ENCODE assay signal across 27 cellular contexts in genomic region chr4:112700679-112701078, GRCh38.
"Had no signal": no experiment of that assay in that cellular context is flagged by ENCODE, and none has a peak within 500 bp of the region (broad histone marks: within the 10 kb centered on the region; RNA-seq: fewer than 3 reads in every experiment).

No MANE protein-coding gene starts in this region.

- H3K4me3 ChIP-seq: stomach, suprapubic skin, testis, thoracic aorta, thyroid gland, tibial artery, tibial nerve, transverse colon, upper lobe of left lung, upper lobe of right lung, uterus, vagina had no signal

- H3K9me3 ChIP-seq: stomach, suprapubic skin, testis, thoracic aorta, thyroid gland, tibial artery, tibial nerve, transverse colon, upper lobe of left lung, upper lobe of right lung, uterus, vagina had no signal

- ATAC-seq: stimulated activated effector memory CD8-positive, alpha-beta T cell treated with anti-CD3 and anti-CD28 coated beads, Interleukin-12 subunit alpha, Interleukin-12 subunit beta, amount 100 ng/mL, for 72 hours; stimulated activated memory B cell treated with anti-CD40 and anti-IgM and Interleukin-4, amounts not matched to agents 10 μg/mL and 1 μg/mL and 100 μg/mL, for 72 hours; stimulated activated naive B cell treated with anti-CD40 and anti-IgM and Interleukin-4, amounts not matched to agents 10 μg/mL and 1 μg/mL and 100 μg/mL, for 72 hours; stimulated activated naive CD8-positive, alpha-beta T cell treated with anti-CD3 and anti-CD28 coated beads, Interleukin-15, amount 100 ng/mL, for 72 hours; stimulated activated naive CD8-positive, alpha-beta T cell treated with anti-CD3 and anti-CD28 coated beads, Interleukin-15, Interleukin-2, amounts not matched to agents 100 U/mL and 50 U/mL, for 24 hours; upper lobe of right lung had no signal

- H3K4me1 ChIP-seq: testis, uterus had no signal

- DNase-seq: stimulated activated CD4-positive, alpha-beta T cell treated with anti-CD3 and anti-CD28 coated beads, Interleukin-2, amount 100 ng/mL, for 48 hours; stimulated activated CD4-positive, alpha-beta T cell treated with anti-CD3 and anti-CD28 coated beads, Interleukin-4, amount 100 ng/mL, for 1 hour; stimulated activated CD4-positive, alpha-beta T cell treated with anti-CD3 and anti-CD28 coated beads, Interleukin-4, amount 100 ng/mL, for 24 hours; stimulated activated CD4-positive, alpha-beta T cell treated with anti-CD3 and anti-CD28 coated beads, Interleukin-4, amount 100 ng/mL, for 4 hours; stimulated activated CD8-positive, alpha-beta memory T cell treated with anti-CD3 and anti-CD28 coated beads, Interleukin-4, amount 100 ng/mL, for 48 hours; stimulated activated naive B cell treated with anti-CD40 and anti-IgM and Interleukin-4, amounts not matched to agents 10 μg/mL and 1 μg/mL and 100 μg/mL, for 72 hours; stimulated activated naive CD4-positive, alpha-beta T cell; stimulated activated naive CD4-positive, alpha-beta T cell treated with Interleukin-2 at 50 U/mL for 16 hours; stimulated activated naive CD8-positive, alpha-beta T cell treated with anti-CD3 and anti-CD28 coated beads, Interleukin-15, amount 100 ng/mL, for 72 hours; stimulated activated naive CD8-positive, alpha-beta T cell treated with anti-CD3 and anti-CD28 coated beads, Interleukin-15, Interleukin-2, amounts not matched to agents 100 U/mL and 50 U/mL, for 24 hours; stomach; substantia nigra; testis; thyroid gland; tibial artery; transverse colon; trophoblast cell; upper lobe of left lung; upper lobe of right lung; uterus had no signal

- FAIRE-seq: urothelium cell line had no signal

- H3K27ac ChIP-seq: stomach, suprapubic skin, testis, thoracic aorta, thyroid gland, tibial artery, tibial nerve, transverse colon, upper lobe of left lung, upper lobe of right lung, uterus, vagina had no signal

- H3K27me3 ChIP-seq: testis, thyroid gland, uterus, vagina had no signal

- H3K36me3 ChIP-seq: stomach, suprapubic skin, thoracic aorta, thyroid gland, tibial artery, tibial nerve, transverse colon, upper lobe of left lung, upper lobe of right lung, uterus, vagina had no signal
